ENCODE assay signal across 17 cellular contexts in the genomic region with DNA sequence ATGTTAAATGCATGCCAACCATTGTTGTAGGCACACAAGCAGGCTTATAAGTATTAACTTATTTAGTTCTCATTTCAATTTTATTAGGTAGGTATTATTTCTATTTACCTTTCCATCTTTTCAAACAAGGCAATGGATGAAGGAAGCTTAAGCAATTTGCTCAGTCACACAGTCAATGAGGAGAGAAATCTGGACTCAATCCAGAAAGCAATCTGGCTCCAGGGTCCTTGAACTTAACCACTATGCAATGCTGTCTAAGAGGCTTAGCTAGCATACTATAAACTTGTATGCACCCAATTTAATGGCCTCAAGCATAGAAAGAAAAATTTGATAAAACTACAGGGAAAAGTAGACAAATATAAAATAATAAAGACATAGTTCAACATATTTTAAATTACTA.
DNase-seq lines count a peak whose midpoint lies in the region; ATAC-seq and TF ChIP-seq lines count a peak whose summit lies in the region.
"Had no signal": no experiment of that assay in that cellular context is flagged by ENCODE, and none has a peak within 500 bp of the region (broad histone marks: within the 10 kb centered on the region; RNA-seq: fewer than 3 reads in every experiment).

No MANE protein-coding gene starts in this region.

- no peak overlapping the region for H3K27ac ChIP-seq in neuronal stem cell (replicated peaks; ENCODE audit: low read length)
- H3K27ac ChIP-seq: ascending aorta, coronary artery had no signal

- no peaks in the 10 kb centered on the region for H3K79me1 ChIP-seq in neuronal stem cell (ENCODE audit: low read depth, low read length)

- no peak overlapping the region for H3K23ac ChIP-seq in neuronal stem cell (ENCODE audit: low read depth, low read length, poor library complexity)

- TF ChIP-seq CTCF in GM13976 (IDR thresholded peaks at IDR 0.05; ENCODE audit: borderline replicate concordance, control extremely low read depth, extremely low read depth, insufficient read depth, missing control alignments), result no peak

- intact Hi-C loops in left colon (cut with DNase I, micrococcal nuclease), result loop anchor here in 1 of 2 donors (10.0 kb wide), 1 partner anchor 240 kb away; no protein-coding TSS in a partner anchor

- no peak overlapping the region for H2AK5ac ChIP-seq in neuronal stem cell (ENCODE audit: low read depth, low read length)

- H3K9ac ChIP-seq in neuronal stem cell (ENCODE audit: low read depth, low read length, poor library complexity), result no peak overlapping the region

- peak; percentile 48 for ATAC-seq in left colon
- no peak for ATAC-seq in HG03196 (IDR thresholded peaks at IDR 0.05; ENCODE audit: unreplicated experiment)
- ATAC-seq: Right ventricle myocardium inferior had no signal

- no peak overlapping the region for H3K18ac ChIP-seq in neuronal stem cell (ENCODE audit: low read length)

- no peak overlapping the region for H2BK15ac ChIP-seq in neuronal stem cell (ENCODE audit: low read length)

- H4K8ac ChIP-seq in neuronal stem cell (ENCODE audit: low read depth, low read length), result no peak overlapping the region

- H3K4me1 ChIP-seq in HAP-1 (peaks cover 5% of the 10 kb centered on the region), neuronal stem cell (ENCODE audit: control insufficient read depth in 2 of 2, insufficient read depth in 1 of 2, low read depth in 1 of 2, low read length in 2 of 2) (no peaks in the 10 kb centered on the region)
- H3K4me1 ChIP-seq: ascending aorta had no signal

- H4K91ac ChIP-seq in neuronal stem cell (ENCODE audit: low read depth, low read length, poor library complexity), result no peak overlapping the region

- H3K4me2 ChIP-seq in neuronal stem cell (ENCODE audit: insufficient read depth, low read length, poor library complexity, severe bottlenecking), result no peak overlapping the region

- H3K4ac ChIP-seq in neuronal stem cell (ENCODE audit: low read length), result no peak overlapping the region

- no peak overlapping the region for H3K14ac ChIP-seq in neuronal stem cell (ENCODE audit: low read length)

- H3K4me3 ChIP-seq in HAP-1 (no peak overlapping the region), neuronal stem cell (ENCODE audit: low read length in 2 of 2) (no peak overlapping the region)
- H3K4me3 ChIP-seq: ascending aorta, coronary artery had no signal

- H2AFZ ChIP-seq in neuronal stem cell (ENCODE audit: low read length), result no peak overlapping the region

- H2BK12ac ChIP-seq in neuronal stem cell (ENCODE audit: low read length), result no peak overlapping the region

- H3K9me3 ChIP-seq in HAP-1, result no peaks in the 10 kb centered on the region
- H3K9me3 ChIP-seq in neuronal stem cell (replicated peaks in 1 of 2; ENCODE audit: control insufficient read depth in 2 of 2, insufficient read depth in 1 of 2, low read depth in 1 of 2, low read length in 2 of 2), result no peaks in the 10 kb centered on the region
- H3K9me3 ChIP-seq: ascending aorta had no signal

- in situ Hi-C loops in HAP-1 (cut with MboI; ENCODE audit: low sequenced_read_pairs), result no loop called here
- in situ Hi-C loops in GM13976 (cut with MboI; ENCODE audit: low sequenced_read_pairs, unreplicated experiment), result no loop called here

- DNase-seq in HAP-1 (ENCODE audit: low spot score in 2 of 2) (peak; percentile 47 to 77), NCI-H2029 treated with DMSO at 0.1 percent for 48 hours (lab: John Stamatoyannopoulos, UW) (peak; percentile 77), NCI-H774 (lab: John Stamatoyannopoulos, UW) (peak; percentile 49), left colon (no peak), neuronal stem cell (ENCODE audit: low spot score) (no peak), hypothalamus (lab: John Stamatoyannopoulos, UW) (no peak), GM13976 (ENCODE audit: low spot score) (no peak)
- DNase-seq: activated CD4-positive, CD25-positive, alpha-beta regulatory T cell treated with anti-CD3 and anti-CD28 coated beads, Interleukin-2, amount 50 U/mL, for 72 hours; activated CD8-positive, alpha-beta memory T cell treated with anti-CD3 and anti-CD28 coated beads, Interleukin-2, amount 10 ng/mL, durations not matched to agents 7 days and 5 days; activated gamma-delta T cell; nephron progenitor cell; stimulated activated naive CD8-positive, alpha-beta T cell treated with anti-CD3 and anti-CD28 coated beads, Interleukin-15, Interleukin-2, amounts not matched to agents 100 U/mL and 50 U/mL, for 24 hours; T-helper 2 cell had no signal

- no peak overlapping the region for H2BK120ac ChIP-seq in neuronal stem cell (ENCODE audit: low read depth, low read length)

- H3K27me3 ChIP-seq in HAP-1 (ENCODE audit: low read depth), result no peaks in the 10 kb centered on the region
- H3K27me3 ChIP-seq in neuronal stem cell (ENCODE audit: control insufficient read depth in 3 of 3, insufficient read depth in 3 of 3, low read depth in 1 of 3, low read length in 3 of 3), result no peaks in the 10 kb centered on the region
- H3K27me3 ChIP-seq: ascending aorta had no signal

- no peaks in the 10 kb centered on the region for H3K36me3 ChIP-seq in HAP-1 (replicated peaks)
- H3K36me3 ChIP-seq in neuronal stem cell (replicated peaks in 1 of 2; ENCODE audit: control insufficient read depth in 2 of 2, insufficient read depth in 2 of 2, low read length in 2 of 2), result no peaks in the 10 kb centered on the region
- H3K36me3 ChIP-seq: ascending aorta had no signal

- H2BK5ac ChIP-seq in neuronal stem cell (ENCODE audit: low read length), result no peak overlapping the region

Comparison
In these comparisons a context has a peak if more than half of its experiments do, and no peak if none do; other contexts are left out.
1. DNase-seq: peak in HAP-1 (2 of 2), NCI-H2029 treated with DMSO at 0.1 percent for 48 hours (single experiment) and NCI-H774 (single experiment); none in left colon (0 of 2), neuronal stem cell (single experiment), hypothalamus (0 of 51) and GM13976 (single experiment).